In the genomic region with DNA sequence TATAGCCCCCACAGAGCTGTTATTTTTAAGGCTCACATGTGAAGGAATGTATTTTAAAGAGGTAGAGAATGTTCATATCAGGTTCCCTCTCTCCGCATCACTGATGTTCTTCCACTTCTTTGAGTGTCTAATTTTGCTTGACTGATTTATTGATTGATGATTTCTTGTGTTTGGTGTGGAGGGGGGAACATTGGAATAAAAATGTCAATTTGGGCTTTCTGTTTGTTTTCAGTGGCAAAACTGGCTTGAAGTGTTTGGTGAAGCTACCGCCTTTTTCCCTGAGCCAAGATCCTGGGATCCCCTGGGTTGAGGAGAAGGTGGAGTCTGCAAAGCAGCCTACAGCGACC, we compare ENCODE assay signal across 2 cellular contexts.
TF ChIP-seq lines count a peak whose summit lies in the region.

No MANE protein-coding gene starts in this region.

TF ChIP-seq in GM23338, 12 proteins besides CTCF, POLR2A, EP300 and RAD21 (continued from another document):
- TF ChIP-seq EZH2 (IDR thresholded peaks at IDR 0.05; ENCODE audit: low read depth, unreplicated experiment) (no peak), CREB1 (CRISPR knock-in tag; IDR thresholded peaks at IDR 0.05; ENCODE audit: low read depth) (no peak), ZNF114 (CRISPR knock-in tag; IDR thresholded peaks at IDR 0.05) (no peak), POLR2AphosphoS5 (IDR thresholded peaks at IDR 0.05; ENCODE audit: low read depth) (no peak), NANOG (IDR thresholded peaks at IDR 0.05; ENCODE audit: borderline replicate concordance) (no peak), JUNB (IDR thresholded peaks at IDR 0.05; ENCODE audit: unreplicated experiment) (no peak), STAT1 (IDR thresholded peaks at IDR 0.05; ENCODE audit: unreplicated experiment) (no peak)
- TF ChIP-seq, protein P1, sequence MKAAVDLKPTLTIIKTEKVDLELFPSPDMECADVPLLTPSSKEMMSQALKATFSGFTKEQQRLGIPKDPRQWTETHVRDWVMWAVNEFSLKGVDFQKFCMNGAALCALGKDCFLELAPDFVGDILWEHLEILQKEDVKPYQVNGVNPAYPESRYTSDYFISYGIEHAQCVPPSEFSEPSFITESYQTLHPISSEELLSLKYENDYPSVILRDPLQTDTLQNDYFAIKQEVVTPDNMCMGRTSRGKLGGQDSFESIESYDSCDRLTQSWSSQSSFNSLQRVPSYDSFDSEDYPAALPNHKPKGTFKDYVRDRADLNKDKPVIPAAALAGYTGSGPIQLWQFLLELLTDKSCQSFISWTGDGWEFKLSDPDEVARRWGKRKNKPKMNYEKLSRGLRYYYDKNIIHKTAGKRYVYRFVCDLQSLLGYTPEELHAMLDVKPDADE (IDR thresholded peaks at IDR 0.05), result no peak
- TF ChIP-seq, protein P2, sequence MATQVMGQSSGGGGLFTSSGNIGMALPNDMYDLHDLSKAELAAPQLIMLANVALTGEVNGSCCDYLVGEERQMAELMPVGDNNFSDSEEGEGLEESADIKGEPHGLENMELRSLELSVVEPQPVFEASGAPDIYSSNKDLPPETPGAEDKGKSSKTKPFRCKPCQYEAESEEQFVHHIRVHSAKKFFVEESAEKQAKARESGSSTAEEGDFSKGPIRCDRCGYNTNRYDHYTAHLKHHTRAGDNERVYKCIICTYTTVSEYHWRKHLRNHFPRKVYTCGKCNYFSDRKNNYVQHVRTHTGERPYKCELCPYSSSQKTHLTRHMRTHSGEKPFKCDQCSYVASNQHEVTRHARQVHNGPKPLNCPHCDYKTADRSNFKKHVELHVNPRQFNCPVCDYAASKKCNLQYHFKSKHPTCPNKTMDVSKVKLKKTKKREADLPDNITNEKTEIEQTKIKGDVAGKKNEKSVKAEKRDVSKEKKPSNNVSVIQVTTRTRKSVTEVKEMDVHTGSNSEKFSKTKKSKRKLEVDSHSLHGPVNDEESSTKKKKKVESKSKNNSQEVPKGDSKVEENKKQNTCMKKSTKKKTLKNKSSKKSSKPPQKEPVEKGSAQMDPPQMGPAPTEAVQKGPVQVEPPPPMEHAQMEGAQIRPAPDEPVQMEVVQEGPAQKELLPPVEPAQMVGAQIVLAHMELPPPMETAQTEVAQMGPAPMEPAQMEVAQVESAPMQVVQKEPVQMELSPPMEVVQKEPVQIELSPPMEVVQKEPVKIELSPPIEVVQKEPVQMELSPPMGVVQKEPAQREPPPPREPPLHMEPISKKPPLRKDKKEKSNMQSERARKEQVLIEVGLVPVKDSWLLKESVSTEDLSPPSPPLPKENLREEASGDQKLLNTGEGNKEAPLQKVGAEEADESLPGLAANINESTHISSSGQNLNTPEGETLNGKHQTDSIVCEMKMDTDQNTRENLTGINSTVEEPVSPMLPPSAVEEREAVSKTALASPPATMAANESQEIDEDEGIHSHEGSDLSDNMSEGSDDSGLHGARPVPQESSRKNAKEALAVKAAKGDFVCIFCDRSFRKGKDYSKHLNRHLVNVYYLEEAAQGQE (IDR thresholded peaks at IDR 0.05; ENCODE audit: unreplicated experiment), result no peak
- TF ChIP-seq, protein P3, sequence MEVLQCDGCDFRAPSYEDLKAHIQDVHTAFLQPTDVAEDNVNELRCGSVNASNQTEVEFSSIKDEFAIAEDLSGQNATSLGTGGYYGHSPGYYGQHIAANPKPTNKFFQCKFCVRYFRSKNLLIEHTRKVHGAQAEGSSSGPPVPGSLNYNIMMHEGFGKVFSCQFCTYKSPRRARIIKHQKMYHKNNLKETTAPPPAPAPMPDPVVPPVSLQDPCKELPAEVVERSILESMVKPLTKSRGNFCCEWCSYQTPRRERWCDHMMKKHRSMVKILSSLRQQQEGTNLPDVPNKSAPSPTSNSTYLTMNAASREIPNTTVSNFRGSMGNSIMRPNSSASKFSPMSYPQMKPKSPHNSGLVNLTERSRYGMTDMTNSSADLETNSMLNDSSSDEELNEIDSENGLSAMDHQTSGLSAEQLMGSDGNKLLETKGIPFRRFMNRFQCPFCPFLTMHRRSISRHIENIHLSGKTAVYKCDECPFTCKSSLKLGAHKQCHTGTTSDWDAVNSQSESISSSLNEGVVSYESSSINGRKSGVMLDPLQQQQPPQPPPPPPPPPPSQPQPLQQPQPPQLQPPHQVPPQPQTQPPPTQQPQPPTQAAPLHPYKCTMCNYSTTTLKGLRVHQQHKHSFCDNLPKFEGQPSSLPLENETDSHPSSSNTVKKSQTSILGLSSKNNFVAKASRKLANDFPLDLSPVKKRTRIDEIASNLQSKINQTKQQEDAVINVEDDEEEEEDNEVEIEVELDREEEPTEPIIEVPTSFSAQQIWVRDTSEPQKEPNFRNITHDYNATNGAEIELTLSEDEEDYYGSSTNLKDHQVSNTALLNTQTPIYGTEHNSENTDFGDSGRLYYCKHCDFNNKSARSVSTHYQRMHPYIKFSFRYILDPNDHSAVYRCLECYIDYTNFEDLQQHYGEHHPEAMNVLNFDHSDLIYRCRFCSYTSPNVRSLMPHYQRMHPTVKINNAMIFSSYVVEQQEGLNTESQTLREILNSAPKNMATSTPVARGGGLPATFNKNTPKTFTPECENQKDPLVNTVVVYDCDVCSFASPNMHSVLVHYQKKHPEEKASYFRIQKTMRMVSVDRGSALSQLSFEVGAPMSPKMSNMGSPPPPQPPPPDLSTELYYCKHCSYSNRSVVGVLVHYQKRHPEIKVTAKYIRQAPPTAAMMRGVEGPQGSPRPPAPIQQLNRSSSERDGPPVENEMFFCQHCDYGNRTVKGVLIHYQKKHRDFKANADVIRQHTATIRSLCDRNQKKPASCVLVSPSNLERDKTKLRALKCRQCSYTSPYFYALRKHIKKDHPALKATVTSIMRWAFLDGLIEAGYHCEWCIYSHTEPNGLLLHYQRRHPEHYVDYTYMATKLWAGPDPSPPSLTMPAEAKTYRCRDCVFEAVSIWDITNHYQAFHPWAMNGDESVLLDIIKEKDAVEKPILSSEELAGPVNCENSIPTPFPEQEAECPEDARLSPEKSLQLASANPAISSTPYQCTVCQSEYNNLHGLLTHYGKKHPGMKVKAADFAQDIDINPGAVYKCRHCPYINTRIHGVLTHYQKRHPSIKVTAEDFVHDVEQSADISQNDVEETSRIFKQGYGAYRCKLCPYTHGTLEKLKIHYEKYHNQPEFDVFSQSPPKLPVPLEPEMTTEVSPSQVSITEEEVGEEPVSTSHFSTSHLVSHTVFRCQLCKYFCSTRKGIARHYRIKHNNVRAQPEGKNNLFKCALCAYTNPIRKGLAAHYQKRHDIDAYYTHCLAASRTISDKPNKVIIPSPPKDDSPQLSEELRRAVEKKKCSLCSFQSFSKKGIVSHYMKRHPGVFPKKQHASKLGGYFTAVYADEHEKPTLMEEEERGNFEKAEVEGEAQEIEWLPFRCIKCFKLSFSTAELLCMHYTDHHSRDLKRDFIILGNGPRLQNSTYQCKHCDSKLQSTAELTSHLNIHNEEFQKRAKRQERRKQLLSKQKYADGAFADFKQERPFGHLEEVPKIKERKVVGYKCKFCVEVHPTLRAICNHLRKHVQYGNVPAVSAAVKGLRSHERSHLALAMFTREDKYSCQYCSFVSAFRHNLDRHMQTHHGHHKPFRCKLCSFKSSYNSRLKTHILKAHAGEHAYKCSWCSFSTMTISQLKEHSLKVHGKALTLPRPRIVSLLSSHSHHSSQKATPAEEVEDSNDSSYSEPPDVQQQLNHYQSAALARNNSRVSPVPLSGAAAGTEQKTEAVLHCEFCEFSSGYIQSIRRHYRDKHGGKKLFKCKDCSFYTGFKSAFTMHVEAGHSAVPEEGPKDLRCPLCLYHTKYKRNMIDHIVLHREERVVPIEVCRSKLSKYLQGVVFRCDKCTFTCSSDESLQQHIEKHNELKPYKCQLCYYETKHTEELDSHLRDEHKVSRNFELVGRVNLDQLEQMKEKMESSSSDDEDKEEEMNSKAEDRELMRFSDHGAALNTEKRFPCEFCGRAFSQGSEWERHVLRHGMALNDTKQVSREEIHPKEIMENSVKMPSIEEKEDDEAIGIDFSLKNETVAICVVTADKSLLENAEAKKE (CRISPR knock-in tag; IDR thresholded peaks at IDR 0.05), result no peak
TF ChIP-seq in GM23338: peak in this region for 0.

TF ChIP-seq in liver, 16 proteins besides CTCF, POLR2A, EP300 and RAD21:
- TF ChIP-seq, protein P4, sequence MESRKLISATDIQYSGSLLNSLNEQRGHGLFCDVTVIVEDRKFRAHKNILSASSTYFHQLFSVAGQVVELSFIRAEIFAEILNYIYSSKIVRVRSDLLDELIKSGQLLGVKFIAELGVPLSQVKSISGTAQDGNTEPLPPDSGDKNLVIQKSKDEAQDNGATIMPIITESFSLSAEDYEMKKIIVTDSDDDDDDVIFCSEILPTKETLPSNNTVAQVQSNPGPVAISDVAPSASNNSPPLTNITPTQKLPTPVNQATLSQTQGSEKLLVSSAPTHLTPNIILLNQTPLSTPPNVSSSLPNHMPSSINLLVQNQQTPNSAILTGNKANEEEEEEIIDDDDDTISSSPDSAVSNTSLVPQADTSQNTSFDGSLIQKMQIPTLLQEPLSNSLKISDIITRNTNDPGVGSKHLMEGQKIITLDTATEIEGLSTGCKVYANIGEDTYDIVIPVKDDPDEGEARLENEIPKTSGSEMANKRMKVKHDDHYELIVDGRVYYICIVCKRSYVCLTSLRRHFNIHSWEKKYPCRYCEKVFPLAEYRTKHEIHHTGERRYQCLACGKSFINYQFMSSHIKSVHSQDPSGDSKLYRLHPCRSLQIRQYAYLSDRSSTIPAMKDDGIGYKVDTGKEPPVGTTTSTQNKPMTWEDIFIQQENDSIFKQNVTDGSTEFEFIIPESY (IDR thresholded peaks at IDR 0.05), result no peak
- no peak for TF ChIP-seq NR2F2 (IDR thresholded peaks at IDR 0.05)
- no peak for TF ChIP-seq EGR1 (IDR thresholded peaks at IDR 0.05; ENCODE audit: low read depth in 2 of 2)
- TF ChIP-seq YY1 (IDR thresholded peaks at IDR 0.05), result no peak
- no peak for TF ChIP-seq GABPA (IDR thresholded peaks at IDR 0.05 in 1 of 2, conservative IDR thresholded peaks at IDR 0.05 in 1 of 2)
- no peak for TF ChIP-seq HNF4G (IDR thresholded peaks at IDR 0.05)
- TF ChIP-seq FOXA2 (IDR thresholded peaks at IDR 0.05), result no peak
- TF ChIP-seq, protein P5, sequence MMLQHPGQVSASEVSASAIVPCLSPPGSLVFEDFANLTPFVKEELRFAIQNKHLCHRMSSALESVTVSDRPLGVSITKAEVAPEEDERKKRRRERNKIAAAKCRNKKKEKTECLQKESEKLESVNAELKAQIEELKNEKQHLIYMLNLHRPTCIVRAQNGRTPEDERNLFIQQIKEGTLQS (IDR thresholded peaks at IDR 0.05), result no peak
- no peak for TF ChIP-seq FOXA1 (IDR thresholded peaks at IDR 0.05)
- no peak for TF ChIP-seq SP1 (IDR thresholded peaks at IDR 0.05)
- TF ChIP-seq TAF1 (conservative IDR thresholded peaks at IDR 0.05), result no peak
- TF ChIP-seq, protein P6, sequence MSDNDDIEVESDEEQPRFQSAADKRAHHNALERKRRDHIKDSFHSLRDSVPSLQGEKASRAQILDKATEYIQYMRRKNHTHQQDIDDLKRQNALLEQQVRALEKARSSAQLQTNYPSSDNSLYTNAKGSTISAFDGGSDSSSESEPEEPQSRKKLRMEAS (IDR thresholded peaks at IDR 0.05), result no peak
